In genomic region chr9:105557804-105558610, GRCh38 we compare ENCODE assay signal across 8 cellular contexts. TPM values are rescaled to one million over a fixed set of nuclear protein-coding genes. Genes with fewer than 3 reads are reported as not detected.
DNase-seq lines count a peak whose midpoint lies in the region; TF ChIP-seq lines count a peak whose summit lies in the region.

FKTN (plus strand) TSS chr9:105558131; CDS start chr9:105575033, 16,902 bp downstream.

- peak within 1 kb of the TSS; percentile 47 for H3K27ac ChIP-seq in suprapubic skin

- peaks cover 6% of the 10 kb centered on the region for H3K4me1 ChIP-seq in HAP-1
- peaks cover 18% of the 10 kb centered on the region for H3K4me1 ChIP-seq in suprapubic skin

- H3K4me3 ChIP-seq in HAP-1: peak within 1 kb of the TSS; percentile 91
- peak within 1 kb of the TSS; percentile 94 for H3K4me3 ChIP-seq in MG63
- peak within 1 kb of the TSS; percentile 87 for H3K4me3 ChIP-seq in suprapubic skin

- TF ChIP-seq POLR2A in suprapubic skin (IDR thresholded peaks at IDR 0.05): no peak

- no peak for TF ChIP-seq CTCF in suprapubic skin (IDR thresholded peaks at IDR 0.05)

- H3K27me3 ChIP-seq in HAP-1 (ENCODE audit: low read depth): no peaks in the 10 kb centered on the region
- no peaks in the 10 kb centered on the region for H3K27me3 ChIP-seq in MG63
- H3K27me3 ChIP-seq in suprapubic skin: no peaks in the 10 kb centered on the region

- H3K36me3 ChIP-seq in HAP-1 (replicated peaks) (no peaks in the 10 kb centered on the region; the same call in 1 of the 2 replicates), MG63 (peaks cover 19% of the 10 kb centered on the region), suprapubic skin (peaks cover 5% of the 10 kb centered on the region)

- TF ChIP-seq EP300 in suprapubic skin (IDR thresholded peaks at IDR 0.05): no peak

- DNase-seq in GF-D8 (lab: John Stamatoyannopoulos, UW): peak; percentile 39
- peak; percentile 86 to 90 for DNase-seq in HAP-1 (ENCODE audit: low spot score in 2 of 2)
- DNase-seq in MG63: peak; percentile 91
- peak; percentile 87 for DNase-seq in SK-MEL-5 (ENCODE audit: low read depth, low spot score)
- peak; percentile 85 for DNase-seq in activated naive CD4-positive, alpha-beta T cell treated with Interleukin-2 at 50 U/mL for 16 hours
- peak; percentile 80 for DNase-seq in germinal center (ENCODE audit: low spot score)
- DNase-seq in occipital lobe (lab: John Stamatoyannopoulos, UW): peak; percentile 83
- DNase-seq in suprapubic skin (ENCODE audit: low spot score in 2 of 2): peak; percentile 87 to 90

- H3K9me3 ChIP-seq in HAP-1: peaks cover 14% of the 10 kb centered on the region
- H3K9me3 ChIP-seq in MG63: peaks cover 17% of the 10 kb centered on the region
- H3K9me3 ChIP-seq in suprapubic skin: no peaks in the 10 kb centered on the region

- under 1% methylated on average over 27 of the region's 49 CpGs for WGBS in suprapubic skin

- in situ Hi-C loops in HAP-1 (cut with MboI; ENCODE audit: low sequenced_read_pairs): no loop called here
- in situ Hi-C loops in SK-MEL-5 (cut with HindIII; ENCODE audit: low pct_unique_long_range_greater_than_20kb, low sequenced_read_pairs): no loop called here

RNA-seq across cellular contexts. Expression of gene FKTN, which starts in this region (rescaled TPM):
- 8.1 and 13.2 TPM in 2 replicates for total RNA-seq in MG63 (2014; rRNA removed; shearing (Covaris generic); ENCODE audit: low replicate concordance)
- 12.7 and 17.5 TPM in 2 replicates for total RNA-seq in SK-MEL-5 (2014; rRNA removed; shearing (Covaris generic))
- 10.0 and 11.7 TPM in 2 replicates for polyA plus RNA-seq in SK-MEL-5 (2015; cell fraction: cytosol; rRNA removed)
- 23.3 and 38.8 TPM in 2 replicates for polyA plus RNA-seq in SK-MEL-5 (2015; cell fraction: nucleus; rRNA removed)
- total RNA-seq in occipital lobe: 39.9 TPM
- 10 to 100 TPM in 2 of 4 donors, 1 to 10 TPM in 2; 6.0 to 49.6 (median 9.7) TPM for total RNA-seq in suprapubic skin

Comparison
In these comparisons a context has a peak if more than half of its experiments do, and no peak if none do; other contexts are left out.
1. Peak in every context shown above with its lines: DNase-seq, H3K4me3 ChIP-seq and H3K27ac ChIP-seq.
2. DNase-seq: peak in every context shown above with its lines; median percentile 91 in MG63; 88 in suprapubic skin; 88 in HAP-1; 87 in SK-MEL-5; 85 in activated naive CD4-positive, alpha-beta T cell treated with Interleukin-2 at 50 U/mL for 16 hours; 83 in occipital lobe; 80 in germinal center; 39 in GF-D8.